ENCODE assay signal across 1 cellular context in the genomic region with DNA sequence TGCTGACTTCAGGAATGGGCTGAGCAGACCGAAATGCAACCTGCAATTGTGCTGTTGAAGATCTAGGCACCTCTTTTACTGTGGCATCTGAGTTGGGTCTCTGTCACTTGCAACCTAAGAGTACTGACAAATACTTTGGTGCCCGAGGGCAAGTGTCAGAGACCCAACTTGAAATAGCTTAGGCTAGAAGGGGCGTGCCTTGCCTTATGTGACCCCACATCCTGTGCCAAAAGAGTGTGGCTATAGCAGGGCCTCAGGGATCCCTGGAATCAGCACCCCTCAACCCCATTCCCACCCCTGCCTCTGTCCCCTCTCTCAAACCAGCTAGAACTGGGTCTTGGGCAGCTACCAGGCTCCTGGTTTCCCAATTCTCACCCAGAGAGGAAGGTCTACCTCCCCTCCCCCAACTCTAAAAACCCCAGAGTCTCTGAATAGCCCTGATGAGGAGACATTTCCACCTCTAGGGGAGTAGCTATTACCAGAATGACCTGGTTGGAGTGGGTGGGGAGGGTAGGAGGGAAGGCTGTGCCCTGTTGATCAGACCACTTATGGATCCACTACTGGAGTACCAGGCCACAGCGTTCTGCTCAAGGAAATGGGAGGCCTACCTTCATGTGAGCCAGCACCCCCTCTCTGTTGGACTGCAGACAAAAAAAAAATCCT.
TF ChIP-seq lines count a peak whose summit lies in the region.

No MANE protein-coding gene starts in this region.

TF ChIP-seq in GM23338, 12 proteins besides CTCF, POLR2A, EP300 and RAD21:
- TF ChIP-seq, protein P1, sequence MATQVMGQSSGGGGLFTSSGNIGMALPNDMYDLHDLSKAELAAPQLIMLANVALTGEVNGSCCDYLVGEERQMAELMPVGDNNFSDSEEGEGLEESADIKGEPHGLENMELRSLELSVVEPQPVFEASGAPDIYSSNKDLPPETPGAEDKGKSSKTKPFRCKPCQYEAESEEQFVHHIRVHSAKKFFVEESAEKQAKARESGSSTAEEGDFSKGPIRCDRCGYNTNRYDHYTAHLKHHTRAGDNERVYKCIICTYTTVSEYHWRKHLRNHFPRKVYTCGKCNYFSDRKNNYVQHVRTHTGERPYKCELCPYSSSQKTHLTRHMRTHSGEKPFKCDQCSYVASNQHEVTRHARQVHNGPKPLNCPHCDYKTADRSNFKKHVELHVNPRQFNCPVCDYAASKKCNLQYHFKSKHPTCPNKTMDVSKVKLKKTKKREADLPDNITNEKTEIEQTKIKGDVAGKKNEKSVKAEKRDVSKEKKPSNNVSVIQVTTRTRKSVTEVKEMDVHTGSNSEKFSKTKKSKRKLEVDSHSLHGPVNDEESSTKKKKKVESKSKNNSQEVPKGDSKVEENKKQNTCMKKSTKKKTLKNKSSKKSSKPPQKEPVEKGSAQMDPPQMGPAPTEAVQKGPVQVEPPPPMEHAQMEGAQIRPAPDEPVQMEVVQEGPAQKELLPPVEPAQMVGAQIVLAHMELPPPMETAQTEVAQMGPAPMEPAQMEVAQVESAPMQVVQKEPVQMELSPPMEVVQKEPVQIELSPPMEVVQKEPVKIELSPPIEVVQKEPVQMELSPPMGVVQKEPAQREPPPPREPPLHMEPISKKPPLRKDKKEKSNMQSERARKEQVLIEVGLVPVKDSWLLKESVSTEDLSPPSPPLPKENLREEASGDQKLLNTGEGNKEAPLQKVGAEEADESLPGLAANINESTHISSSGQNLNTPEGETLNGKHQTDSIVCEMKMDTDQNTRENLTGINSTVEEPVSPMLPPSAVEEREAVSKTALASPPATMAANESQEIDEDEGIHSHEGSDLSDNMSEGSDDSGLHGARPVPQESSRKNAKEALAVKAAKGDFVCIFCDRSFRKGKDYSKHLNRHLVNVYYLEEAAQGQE (IDR thresholded peaks at IDR 0.05; ENCODE audit: unreplicated experiment): no peak
- TF ChIP-seq CREB1 (CRISPR knock-in tag; IDR thresholded peaks at IDR 0.05; ENCODE audit: low read depth) (no peak), NANOG (IDR thresholded peaks at IDR 0.05; ENCODE audit: borderline replicate concordance) (no peak), ZNF114 (CRISPR knock-in tag; IDR thresholded peaks at IDR 0.05) (no peak), POLR2AphosphoS5 (IDR thresholded peaks at IDR 0.05; ENCODE audit: low read depth) (no peak), EZH2phosphoT487 (IDR thresholded peaks at IDR 0.05; ENCODE audit: unreplicated experiment) (no peak), STAT1 (IDR thresholded peaks at IDR 0.05; ENCODE audit: unreplicated experiment) (no peak), ZNF331 (CRISPR knock-in tag; IDR thresholded peaks at IDR 0.05; ENCODE audit: low read depth) (no peak), JUNB (IDR thresholded peaks at IDR 0.05; ENCODE audit: unreplicated experiment) (no peak), EZH2 (IDR thresholded peaks at IDR 0.05; ENCODE audit: low read depth, unreplicated experiment) (no peak)
- TF ChIP-seq, protein P2, sequence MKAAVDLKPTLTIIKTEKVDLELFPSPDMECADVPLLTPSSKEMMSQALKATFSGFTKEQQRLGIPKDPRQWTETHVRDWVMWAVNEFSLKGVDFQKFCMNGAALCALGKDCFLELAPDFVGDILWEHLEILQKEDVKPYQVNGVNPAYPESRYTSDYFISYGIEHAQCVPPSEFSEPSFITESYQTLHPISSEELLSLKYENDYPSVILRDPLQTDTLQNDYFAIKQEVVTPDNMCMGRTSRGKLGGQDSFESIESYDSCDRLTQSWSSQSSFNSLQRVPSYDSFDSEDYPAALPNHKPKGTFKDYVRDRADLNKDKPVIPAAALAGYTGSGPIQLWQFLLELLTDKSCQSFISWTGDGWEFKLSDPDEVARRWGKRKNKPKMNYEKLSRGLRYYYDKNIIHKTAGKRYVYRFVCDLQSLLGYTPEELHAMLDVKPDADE (IDR thresholded peaks at IDR 0.05): no peak
- TF ChIP-seq, protein P3, sequence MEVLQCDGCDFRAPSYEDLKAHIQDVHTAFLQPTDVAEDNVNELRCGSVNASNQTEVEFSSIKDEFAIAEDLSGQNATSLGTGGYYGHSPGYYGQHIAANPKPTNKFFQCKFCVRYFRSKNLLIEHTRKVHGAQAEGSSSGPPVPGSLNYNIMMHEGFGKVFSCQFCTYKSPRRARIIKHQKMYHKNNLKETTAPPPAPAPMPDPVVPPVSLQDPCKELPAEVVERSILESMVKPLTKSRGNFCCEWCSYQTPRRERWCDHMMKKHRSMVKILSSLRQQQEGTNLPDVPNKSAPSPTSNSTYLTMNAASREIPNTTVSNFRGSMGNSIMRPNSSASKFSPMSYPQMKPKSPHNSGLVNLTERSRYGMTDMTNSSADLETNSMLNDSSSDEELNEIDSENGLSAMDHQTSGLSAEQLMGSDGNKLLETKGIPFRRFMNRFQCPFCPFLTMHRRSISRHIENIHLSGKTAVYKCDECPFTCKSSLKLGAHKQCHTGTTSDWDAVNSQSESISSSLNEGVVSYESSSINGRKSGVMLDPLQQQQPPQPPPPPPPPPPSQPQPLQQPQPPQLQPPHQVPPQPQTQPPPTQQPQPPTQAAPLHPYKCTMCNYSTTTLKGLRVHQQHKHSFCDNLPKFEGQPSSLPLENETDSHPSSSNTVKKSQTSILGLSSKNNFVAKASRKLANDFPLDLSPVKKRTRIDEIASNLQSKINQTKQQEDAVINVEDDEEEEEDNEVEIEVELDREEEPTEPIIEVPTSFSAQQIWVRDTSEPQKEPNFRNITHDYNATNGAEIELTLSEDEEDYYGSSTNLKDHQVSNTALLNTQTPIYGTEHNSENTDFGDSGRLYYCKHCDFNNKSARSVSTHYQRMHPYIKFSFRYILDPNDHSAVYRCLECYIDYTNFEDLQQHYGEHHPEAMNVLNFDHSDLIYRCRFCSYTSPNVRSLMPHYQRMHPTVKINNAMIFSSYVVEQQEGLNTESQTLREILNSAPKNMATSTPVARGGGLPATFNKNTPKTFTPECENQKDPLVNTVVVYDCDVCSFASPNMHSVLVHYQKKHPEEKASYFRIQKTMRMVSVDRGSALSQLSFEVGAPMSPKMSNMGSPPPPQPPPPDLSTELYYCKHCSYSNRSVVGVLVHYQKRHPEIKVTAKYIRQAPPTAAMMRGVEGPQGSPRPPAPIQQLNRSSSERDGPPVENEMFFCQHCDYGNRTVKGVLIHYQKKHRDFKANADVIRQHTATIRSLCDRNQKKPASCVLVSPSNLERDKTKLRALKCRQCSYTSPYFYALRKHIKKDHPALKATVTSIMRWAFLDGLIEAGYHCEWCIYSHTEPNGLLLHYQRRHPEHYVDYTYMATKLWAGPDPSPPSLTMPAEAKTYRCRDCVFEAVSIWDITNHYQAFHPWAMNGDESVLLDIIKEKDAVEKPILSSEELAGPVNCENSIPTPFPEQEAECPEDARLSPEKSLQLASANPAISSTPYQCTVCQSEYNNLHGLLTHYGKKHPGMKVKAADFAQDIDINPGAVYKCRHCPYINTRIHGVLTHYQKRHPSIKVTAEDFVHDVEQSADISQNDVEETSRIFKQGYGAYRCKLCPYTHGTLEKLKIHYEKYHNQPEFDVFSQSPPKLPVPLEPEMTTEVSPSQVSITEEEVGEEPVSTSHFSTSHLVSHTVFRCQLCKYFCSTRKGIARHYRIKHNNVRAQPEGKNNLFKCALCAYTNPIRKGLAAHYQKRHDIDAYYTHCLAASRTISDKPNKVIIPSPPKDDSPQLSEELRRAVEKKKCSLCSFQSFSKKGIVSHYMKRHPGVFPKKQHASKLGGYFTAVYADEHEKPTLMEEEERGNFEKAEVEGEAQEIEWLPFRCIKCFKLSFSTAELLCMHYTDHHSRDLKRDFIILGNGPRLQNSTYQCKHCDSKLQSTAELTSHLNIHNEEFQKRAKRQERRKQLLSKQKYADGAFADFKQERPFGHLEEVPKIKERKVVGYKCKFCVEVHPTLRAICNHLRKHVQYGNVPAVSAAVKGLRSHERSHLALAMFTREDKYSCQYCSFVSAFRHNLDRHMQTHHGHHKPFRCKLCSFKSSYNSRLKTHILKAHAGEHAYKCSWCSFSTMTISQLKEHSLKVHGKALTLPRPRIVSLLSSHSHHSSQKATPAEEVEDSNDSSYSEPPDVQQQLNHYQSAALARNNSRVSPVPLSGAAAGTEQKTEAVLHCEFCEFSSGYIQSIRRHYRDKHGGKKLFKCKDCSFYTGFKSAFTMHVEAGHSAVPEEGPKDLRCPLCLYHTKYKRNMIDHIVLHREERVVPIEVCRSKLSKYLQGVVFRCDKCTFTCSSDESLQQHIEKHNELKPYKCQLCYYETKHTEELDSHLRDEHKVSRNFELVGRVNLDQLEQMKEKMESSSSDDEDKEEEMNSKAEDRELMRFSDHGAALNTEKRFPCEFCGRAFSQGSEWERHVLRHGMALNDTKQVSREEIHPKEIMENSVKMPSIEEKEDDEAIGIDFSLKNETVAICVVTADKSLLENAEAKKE (CRISPR knock-in tag; IDR thresholded peaks at IDR 0.05): no peak
